1 cellular context compared by ENCODE assay signal in genomic region chr20:2521369-2522305, GRCh38.
A peak's percentile ranks its signal among the peaks of the same experiment; 100 is the strongest.
TF ChIP-seq lines count a peak whose summit lies in the region.

No MANE protein-coding gene starts in this region.

TF ChIP-seq in K562, 482 proteins besides CTCF, POLR2A, EP300 and RAD21:
- peak; percentile 51 for TF ChIP-seq CTCFL (IDR thresholded peaks at IDR 0.05; ENCODE audit: borderline replicate concordance, insufficient read depth, low read depth, low read length, poor library complexity, severe bottlenecking)
- no peak for TF ChIP-seq CSDE1 (IDR thresholded peaks at IDR 0.05)
- no peak for TF ChIP-seq ARID3A (IDR thresholded peaks at IDR 0.05; ENCODE audit: borderline replicate concordance, low read depth, low read length)
- 0 out of 2 replicates have a peak, but pooled peaks have one; percentile 9 for TF ChIP-seq SMC3 (conservative IDR thresholded peaks at IDR 0.05; ENCODE audit: insufficient read depth, low read depth, low read length)
- no peak for TF ChIP-seq ELK3 (CRISPR knock-in tag; IDR thresholded peaks at IDR 0.05)
